24 cellular contexts compared by ENCODE assay signal in the genomic region with DNA sequence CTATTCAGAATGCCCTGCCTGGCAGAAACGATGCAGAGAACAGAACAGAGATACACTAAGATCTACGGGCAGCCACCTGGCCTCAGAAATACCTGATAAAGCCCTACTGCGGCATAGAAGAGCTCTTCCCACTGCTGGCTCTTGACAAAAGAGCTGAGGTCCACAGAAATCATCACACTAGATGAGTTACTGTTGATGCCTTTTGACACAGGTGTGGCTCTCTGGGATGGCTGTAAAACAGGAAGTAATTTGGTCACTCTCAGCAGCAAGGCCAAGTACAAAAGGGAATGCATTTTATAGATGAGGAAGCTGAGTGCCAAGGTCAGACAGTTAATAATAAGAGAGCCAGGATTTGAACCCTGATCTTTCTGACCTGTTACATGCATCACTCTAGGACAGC. TPM values are rescaled to one million over a fixed set of nuclear protein-coding genes. Genes with fewer than 3 reads are reported as not detected.
A peak's percentile ranks its signal among the peaks of the same experiment; 100 is the strongest.
DNase-seq lines count a peak whose midpoint lies in the region; ATAC-seq and TF ChIP-seq lines count a peak whose summit lies in the region.
"Had no signal": no experiment of that assay in that cellular context is flagged by ENCODE, and none has a peak within 500 bp of the region (broad histone marks: within the 10 kb centered on the region; RNA-seq: fewer than 3 reads in every experiment).

No MANE protein-coding gene starts in this region.

- H3K9me3 Mint-ChIP-seq in activated naive CD4-positive, alpha-beta T cell treated with anti-CD3 and anti-CD28 coated beads, Interleukin-2, amount 50 U/mL, for 72 hours = no peaks in the 10 kb centered on the region

- no peak overlapping the region for H3K27ac ChIP-seq in WERI-Rb-1
- H3K27ac ChIP-seq: SJCRH30 had no signal

- no peaks in the 10 kb centered on the region for H3K9me3 ChIP-seq in WERI-Rb-1 (ENCODE audit: severe bottlenecking)
- H3K9me3 ChIP-seq: SJCRH30 had no signal

- intact Hi-C loops in left colon (cut with DNase I, micrococcal nuclease) = no loop called here

- TF ChIP-seq CTCF in NB4 (IDR thresholded peaks at IDR 0.05; ENCODE audit: low read depth, low read length) (no peak), WERI-Rb-1 (IDR thresholded peaks at IDR 0.05; ENCODE audit: low read depth, low read length) (no peak)

- H3K27me3 ChIP-seq in WERI-Rb-1 (ENCODE audit: insufficient read depth, low read depth, severe bottlenecking) = no peaks in the 10 kb centered on the region
- H3K27me3 ChIP-seq: SJCRH30 had no signal

- H3K36me3 ChIP-seq in WERI-Rb-1 = no peaks in the 10 kb centered on the region
- H3K36me3 ChIP-seq: SJCRH30 had no signal

- H3K27ac Mint-ChIP-seq in activated naive CD4-positive, alpha-beta T cell treated with anti-CD3 and anti-CD28 coated beads, Interleukin-2, amount 50 U/mL, for 72 hours = no peak overlapping the region

- DNase-seq in NOMO-1 treated with DMSO at 0.1 percent for 48 hours (lab: John Stamatoyannopoulos, UW; ENCODE audit: unreplicated experiment) (peak; percentile 10), NOMO-1 (lab: John Stamatoyannopoulos, UW; ENCODE audit: unreplicated experiment in 2 of 2) (no peak), NB4 (ENCODE audit: low read depth) (peak; percentile 10), left colon (peak; percentile 20 to 63), WERI-Rb-1 (no peak)
- DNase-seq in activated naive CD4-positive, alpha-beta T cell treated with anti-CD3 and anti-CD28 coated beads, Interleukin-2, amount 50 U/mL, for 72 hours (ENCODE audit: low spot score in 2 of 2) = no peak
- DNase-seq: DMS153, Kasumi-1, MV-4-11, NCI-H1105 treated with DMSO at 0.1 percent for 48 hours, NCI-H146, NCI-H1930, NCI-H2107, NCI-H524, NCI-H82, SJCRH30 had no signal

- H3K4me3 ChIP-seq in NB4 (ENCODE audit: low read depth, low read length) (no peak overlapping the region), WERI-Rb-1 (ENCODE audit: low read depth, low read length) (no peak overlapping the region)
- H3K4me3 ChIP-seq: SJCRH30 had no signal

- ATAC-seq in left colon (peak; percentile 66), GM19397 (IDR thresholded peaks at IDR 0.05; ENCODE audit: unreplicated experiment) (no peak)
- ATAC-seq in activated naive CD4-positive, alpha-beta T cell treated with anti-CD3 and anti-CD28 coated beads, Interleukin-2, amount 50 U/mL, for 72 hours = no peak
- ATAC-seq: HepG2, Right ventricle myocardium inferior, SK-N-SH treated with all-trans-retinoic acid at 6 μM for 48 hours had no signal

- no peaks in the 10 kb centered on the region for H3K36me3 Mint-ChIP-seq in activated naive CD4-positive, alpha-beta T cell treated with anti-CD3 and anti-CD28 coated beads, Interleukin-2, amount 50 U/mL, for 72 hours

- no peak for TF ChIP-seq POLR2A in NB4 (IDR thresholded peaks at IDR 0.05; ENCODE audit: extremely low read depth, insufficient read length)

RNA-seq across cellular contexts. Expression of gene ACSL5, which starts 35.0 kb away (rescaled TPM):
- 100 to 1,000 TPM; 216 to 301 TPM for total RNA-seq in left colon
- 10 to 100 TPM; 29.4 to 49.5 TPM for total RNA-seq in activated naive CD4-positive, alpha-beta T cell treated with anti-CD3 and anti-CD28 coated beads, Interleukin-2, amount 50 U/mL, for 72 hours

RNA-seq across cellular contexts. Expression of gene TECTB, which starts 55.8 kb away (rescaled TPM):
- total RNA-seq in left colon = not detected
- not detected for total RNA-seq in activated naive CD4-positive, alpha-beta T cell treated with anti-CD3 and anti-CD28 coated beads, Interleukin-2, amount 50 U/mL, for 72 hours
- total RNA-seq: A172, Daoy, G401, HT1080, Right ventricle myocardium inferior, SJCRH30 had no signal

Comparison
In these comparisons a context has a peak if more than half of its experiments do, and no peak if none do; other contexts are left out.
1. DNase-seq: peak in NOMO-1 treated with DMSO at 0.1 percent for 48 hours (single experiment), NB4 (single experiment) and left colon (2 of 2); none in NOMO-1 (0 of 2), WERI-Rb-1 (single experiment) and activated naive CD4-positive, alpha-beta T cell treated with anti-CD3 and anti-CD28 coated beads, Interleukin-2, amount 50 U/mL, for 72 hours (0 of 2).
2. RNA of gene ACSL5, which starts 35.0 kb away (total RNA-seq): 216 to 301 TPM in left colon; 29.4 to 49.5 TPM in activated naive CD4-positive, alpha-beta T cell treated with anti-CD3 and anti-CD28 coated beads, Interleukin-2, amount 50 U/mL, for 72 hours; every median in the first group is over 4 times any median in the second.